ENCODE assay signal across 14 cellular contexts in genomic region chr5:350355-350754, GRCh38. TPM values are rescaled to one million over a fixed set of nuclear protein-coding genes. Genes with fewer than 3 reads are reported as not detected.
DNase-seq lines count a peak whose midpoint lies in the region; ATAC-seq and TF ChIP-seq lines count a peak whose summit lies in the region.
"Had no signal": no experiment of that assay in that cellular context is flagged by ENCODE, and none has a peak within 500 bp of the region (broad histone marks: within the 10 kb centered on the region; RNA-seq: fewer than 3 reads in every experiment).

No MANE protein-coding gene starts in this region.

- no peaks in the 10 kb centered on the region for H3K27me3 ChIP-seq in lung (ENCODE audit: control insufficient read depth, insufficient read depth)
- H3K27me3 ChIP-seq: upper lobe of right lung had no signal

- H3K4me3 Mint-ChIP-seq in T-helper 2 cell treated with Interferon-gamma antibody and Interleukin-4, amounts not matched to agents 5 μg/mL and 100 μg/mL, for 36 hours = no peak overlapping the region
- H3K4me3 Mint-ChIP-seq in HFFc6 = no peak overlapping the region
- H3K4me3 Mint-ChIP-seq in activated T-helper 2 cell treated with anti-CD3 and anti-CD28 coated beads, Interferon-gamma antibody, Interleukin-2, Interleukin-4, amounts not matched to agents 10 μg/mL and 5 μg/mL and 100 μg/mL, durations not matched to agents 14 hours and 24 hours and 36 hours (ENCODE audit: low read depth) = no peak overlapping the region
- H3K4me3 Mint-ChIP-seq: activated naive CD4-positive, alpha-beta T cell treated with anti-CD3 and anti-CD28 coated beads, Interleukin-2, amount 50 U/mL, for 24 hours had no signal

- peaks cover 0 to 6% of the 10 kb centered on the region in 2 donors for H3K9me3 ChIP-seq in lung (ENCODE audit: control insufficient read depth in 2 of 2, insufficient read depth in 1 of 2, low read length in 1 of 2)
- H3K9me3 ChIP-seq: neutrophil, upper lobe of right lung had no signal

- H3K4me1 Mint-ChIP-seq in T-helper 2 cell treated with Interferon-gamma antibody and Interleukin-4, amounts not matched to agents 5 μg/mL and 100 μg/mL, for 36 hours (ENCODE audit: low read depth) = peaks cover 38% of the 10 kb centered on the region
- H3K4me1 Mint-ChIP-seq in HFFc6 (ENCODE audit: low read depth) = peaks cover 12% of the 10 kb centered on the region
- peaks cover 28% of the 10 kb centered on the region for H3K4me1 Mint-ChIP-seq in activated T-helper 2 cell treated with anti-CD3 and anti-CD28 coated beads, Interferon-gamma antibody, Interleukin-2, Interleukin-4, amounts not matched to agents 10 μg/mL and 5 μg/mL and 100 μg/mL, durations not matched to agents 14 hours and 24 hours and 36 hours (ENCODE audit: low read depth)

- WGBS in lung, 2 donors = 87% methylated on average over 9 of the region's 9 CpGs

- H3K4me3 ChIP-seq in lung = no peak overlapping the region
- H3K4me3 ChIP-seq: upper lobe of right lung had no signal

- H3K27me3 Mint-ChIP-seq in T-helper 2 cell treated with Interferon-gamma antibody and Interleukin-4, amounts not matched to agents 5 μg/mL and 100 μg/mL, for 36 hours (ENCODE audit: low read depth) = no peaks in the 10 kb centered on the region
- peaks cover 4% of the 10 kb centered on the region for H3K27me3 Mint-ChIP-seq in HFFc6 (ENCODE audit: insufficient read depth)
- no peaks in the 10 kb centered on the region for H3K27me3 Mint-ChIP-seq in activated T-helper 2 cell treated with anti-CD3 and anti-CD28 coated beads, Interferon-gamma antibody, Interleukin-2, Interleukin-4, amounts not matched to agents 10 μg/mL and 5 μg/mL and 100 μg/mL, durations not matched to agents 14 hours and 24 hours and 36 hours (ENCODE audit: low read depth)

- intact Hi-C loops in activated T-helper 2 cell treated with anti-CD3 and anti-CD28 coated beads, Interferon-gamma antibody, Interleukin-2, Interleukin-4, amounts not matched to agents 10 μg/mL and 5 μg/mL and 100 μg/mL, durations not matched to agents 14 hours and 24 hours and 36 hours (cut with micrococcal nuclease) = no loop called here
- intact Hi-C loops in sciatic nerve (cut with DNase I) = no loop called here

- no peaks in the 10 kb centered on the region for H3K9me3 Mint-ChIP-seq in T-helper 2 cell treated with Interferon-gamma antibody and Interleukin-4, amounts not matched to agents 5 μg/mL and 100 μg/mL, for 36 hours
- no peaks in the 10 kb centered on the region for H3K9me3 Mint-ChIP-seq in HFFc6
- H3K9me3 Mint-ChIP-seq in activated T-helper 2 cell treated with anti-CD3 and anti-CD28 coated beads, Interferon-gamma antibody, Interleukin-2, Interleukin-4, amounts not matched to agents 10 μg/mL and 5 μg/mL and 100 μg/mL, durations not matched to agents 14 hours and 24 hours and 36 hours = no peaks in the 10 kb centered on the region
- H3K9me3 Mint-ChIP-seq: activated naive CD4-positive, alpha-beta T cell treated with anti-CD3 and anti-CD28 coated beads, Interleukin-2, amount 50 U/mL, for 24 hours had no signal

- no peak for TF ChIP-seq POLR2A in GM18505 (IDR thresholded peaks at IDR 0.05; ENCODE audit: borderline replicate concordance, extremely low read depth, insufficient read depth, insufficient read length)

- H3K27ac ChIP-seq in lung (ENCODE audit: low read depth in 1 of 2, low read length in 1 of 2) = no peak overlapping the region
- H3K27ac ChIP-seq: neutrophil, upper lobe of right lung had no signal

- TF ChIP-seq CTCF in HFFc6 (IDR thresholded peaks at IDR 0.05) (peak; percentile 37; the same call in 1 of the 2 replicates), lung (IDR thresholded peaks at IDR 0.05; ENCODE audit: control extremely low read depth, extremely low read depth) (no peak)

- no peaks in the 10 kb centered on the region for H3K4me1 ChIP-seq in lung (ENCODE audit: control insufficient read depth in 2 of 2, insufficient read depth in 2 of 2, low read length in 2 of 2)
- H3K4me1 ChIP-seq: upper lobe of right lung had no signal

- DNase-seq in T-helper 2 cell treated with Interferon-gamma antibody and Interleukin-4, amounts not matched to agents 5 μg/mL and 100 μg/mL, for 36 hours (ENCODE audit: low spot score) = peak; percentile 3
- DNase-seq in T-helper 2 cell = no peak
- DNase-seq in HFFc6 = no peak
- DNase-seq in activated T-helper 2 cell treated with anti-CD3 and anti-CD28 coated beads, Interferon-gamma antibody, Interleukin-2, Interleukin-4, amounts not matched to agents 10 μg/mL and 5 μg/mL and 100 μg/mL, durations not matched to agents 14 hours and 24 hours and 36 hours (ENCODE audit: low spot score) = no peak
- DNase-seq in lung (ENCODE audit: low spot score) = peak; percentile 18
- DNase-seq in sciatic nerve (ENCODE audit: low spot score) = no peak
- no peak for DNase-seq in NCI-H1105 treated with DMSO at 0.1 percent for 48 hours (lab: John Stamatoyannopoulos, UW)
- DNase-seq: activated CD4-positive, alpha-beta T cell treated with anti-CD3 and anti-CD28 coated beads for 48 hours; NCI-H1092; NCI-H774; upper lobe of right lung had no signal

- peaks cover 0 to 5% of the 10 kb centered on the region in 2 donors for H3K36me3 ChIP-seq in lung (ENCODE audit: control insufficient read depth in 2 of 2, insufficient read depth in 2 of 2, low read length in 2 of 2)
- H3K36me3 ChIP-seq: neutrophil, upper lobe of right lung had no signal

- H3K36me3 Mint-ChIP-seq in T-helper 2 cell treated with Interferon-gamma antibody and Interleukin-4, amounts not matched to agents 5 μg/mL and 100 μg/mL, for 36 hours (ENCODE audit: low read depth) = peaks cover 46% of the 10 kb centered on the region
- H3K36me3 Mint-ChIP-seq in HFFc6 (ENCODE audit: low read depth) = peaks cover 35% of the 10 kb centered on the region
- peaks cover 49% of the 10 kb centered on the region for H3K36me3 Mint-ChIP-seq in activated T-helper 2 cell treated with anti-CD3 and anti-CD28 coated beads, Interferon-gamma antibody, Interleukin-2, Interleukin-4, amounts not matched to agents 10 μg/mL and 5 μg/mL and 100 μg/mL, durations not matched to agents 14 hours and 24 hours and 36 hours (ENCODE audit: low read depth)
- H3K36me3 Mint-ChIP-seq: activated naive CD4-positive, alpha-beta T cell treated with anti-CD3 and anti-CD28 coated beads, Interleukin-2, amount 50 U/mL, for 24 hours had no signal

- ATAC-seq in lung (ENCODE audit: insufficient read depth, low FRiP score) = no peak
- ATAC-seq in sciatic nerve = no peak
- no peak for ATAC-seq in GM18505 (IDR thresholded peaks at IDR 0.05; ENCODE audit: unreplicated experiment)
- ATAC-seq: upper lobe of right lung had no signal

- H3K27ac Mint-ChIP-seq in T-helper 2 cell treated with Interferon-gamma antibody and Interleukin-4, amounts not matched to agents 5 μg/mL and 100 μg/mL, for 36 hours = no peak overlapping the region
- H3K27ac Mint-ChIP-seq in HFFc6 = no peak overlapping the region
- peak overlapping the region; percentile 33 for H3K27ac Mint-ChIP-seq in activated T-helper 2 cell treated with anti-CD3 and anti-CD28 coated beads, Interferon-gamma antibody, Interleukin-2, Interleukin-4, amounts not matched to agents 10 μg/mL and 5 μg/mL and 100 μg/mL, durations not matched to agents 14 hours and 24 hours and 36 hours
- H3K27ac Mint-ChIP-seq: activated naive CD4-positive, alpha-beta T cell treated with anti-CD3 and anti-CD28 coated beads, Interleukin-2, amount 50 U/mL, for 24 hours had no signal

RNA-seq across cellular contexts. Expression of gene AHRR, which starts 28.8 kb away (rescaled TPM):
- total RNA-seq in HFFc6 (2021; fragmentation: NEBNext Ultra II Directional; extraction: Animal tissue kit (Norgen Biotek cat#: 25700)) = 10 to 100 TPM; 30.9 to 55.7 (median 51.9) TPM
- 33.3 and 34.9 TPM in 2 replicates for total RNA-seq in activated T-helper 2 cell treated with anti-CD3 and anti-CD28 coated beads, Interferon-gamma antibody, Interleukin-2, Interleukin-4, amounts not matched to agents 10 μg/mL and 5 μg/mL and 100 μg/mL, durations not matched to agents 14 hours and 24 hours and 36 hours
- 1 to 10 TPM; 1.7 to 8.8 TPM for total RNA-seq in lung
- polyA plus RNA-seq in lung = 1 to 10 TPM in 1 of 2 donors, under 1 TPM in 1; 0.63 to 4.0 TPM
- total RNA-seq in sciatic nerve = 5.1 TPM

Comparison
In these comparisons a context has a peak if more than half of its experiments do, and no peak if none do; other contexts are left out.
1. DNase-seq: peak in T-helper 2 cell treated with Interferon-gamma antibody and Interleukin-4, amounts not matched to agents 5 μg/mL and 100 μg/mL, for 36 hours (single experiment) and lung (single experiment); none in T-helper 2 cell (0 of 5), HFFc6 (single experiment), activated T-helper 2 cell treated with anti-CD3 and anti-CD28 coated beads, Interferon-gamma antibody, Interleukin-2, Interleukin-4, amounts not matched to agents 10 μg/mL and 5 μg/mL and 100 μg/mL, durations not matched to agents 14 hours and 24 hours and 36 hours (single experiment), sciatic nerve (single experiment) and NCI-H1105 treated with DMSO at 0.1 percent for 48 hours (single experiment).